In the genomic region with DNA sequence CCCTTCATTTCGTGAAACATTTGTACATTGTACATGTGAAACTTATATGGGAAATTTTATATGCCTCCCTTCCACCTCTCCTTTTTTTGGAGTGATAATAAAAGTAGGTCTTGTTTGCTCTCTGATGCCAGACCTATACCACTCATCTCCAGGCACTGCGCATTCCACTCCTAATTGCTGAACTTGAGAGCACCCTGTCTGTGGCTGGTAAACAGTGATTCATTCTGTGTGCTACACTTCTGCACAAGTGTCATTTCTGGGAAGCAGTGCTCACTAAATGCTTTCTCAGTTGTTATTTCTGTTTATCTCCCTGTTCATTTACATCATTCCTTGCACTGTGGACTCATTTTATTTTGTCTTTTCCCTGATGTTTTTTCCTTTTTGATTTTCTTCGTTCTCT, we compare ENCODE assay signal across 10 cellular contexts. TPM values are rescaled to one million over a fixed set of nuclear protein-coding genes. Genes with fewer than 3 reads are reported as not detected.
DNase-seq lines count a peak whose midpoint lies in the region; ATAC-seq, FAIRE-seq and TF ChIP-seq lines count a peak whose summit lies in the region.
"Had no signal": no experiment of that assay in that cellular context is flagged by ENCODE, and none has a peak within 500 bp of the region (broad histone marks: within the 10 kb centered on the region; RNA-seq: fewer than 3 reads in every experiment).

No MANE protein-coding gene starts in this region.

- peak; percentile 66 for DNase-seq in AG08395 (ENCODE audit: low spot score)
- peak; percentile 83 for DNase-seq in M059J (ENCODE audit: low read depth)
- DNase-seq in left kidney (ENCODE audit: low read depth, low spot score), result peak; percentile 20
- no peak for DNase-seq in GM12892 (ENCODE audit: insufficient read length)
- DNase-seq: transverse colon had no signal

- ATAC-seq in SK-N-SH treated with all-trans-retinoic acid at 6 μM for 48 hours (peak; percentile 92), HG03175 (IDR thresholded peaks at IDR 0.05; ENCODE audit: unreplicated experiment) (no peak), GM21515 (IDR thresholded peaks at IDR 0.05; ENCODE audit: unreplicated experiment) (no peak), HG02870 (IDR thresholded peaks at IDR 0.05; ENCODE audit: unreplicated experiment) (no peak)

- no peak for TF ChIP-seq POLR2A in GM12892 (IDR thresholded peaks at IDR 0.05; ENCODE audit: low read depth, low read length)

- no peak for FAIRE-seq in GM12892 (lab: Jason Lieb, UNC)

TF ChIP-seq in SK-N-SH treated with all-trans-retinoic acid at 6 μM for 48 hours, 23 proteins besides CTCF, POLR2A, EP300 and RAD21:
- TF ChIP-seq ZC3H10 (CRISPR knock-in tag; IDR thresholded peaks at IDR 0.05) (no peak), ZNF70 (CRISPR knock-in tag; IDR thresholded peaks at IDR 0.05) (no peak), OSR1 (CRISPR knock-in tag; IDR thresholded peaks at IDR 0.05) (no peak), TCF4 (CRISPR knock-in tag; IDR thresholded peaks at IDR 0.05; ENCODE audit: borderline replicate concordance) (no peak), ZNF8 (CRISPR knock-in tag; IDR thresholded peaks at IDR 0.05) (no peak), CSDC2 (CRISPR knock-in tag; IDR thresholded peaks at IDR 0.05) (no peak), BACH2 (CRISPR knock-in tag; IDR thresholded peaks at IDR 0.05; ENCODE audit: borderline replicate concordance) (no peak), ZNF565 (CRISPR knock-in tag; conservative IDR thresholded peaks at IDR 0.05; ENCODE audit: low read depth) (no peak), PPARA (CRISPR knock-in tag; IDR thresholded peaks at IDR 0.05; ENCODE audit: borderline replicate concordance) (no peak), ZFP30 (CRISPR knock-in tag; IDR thresholded peaks at IDR 0.05) (no peak), GLIS3 (CRISPR knock-in tag; IDR thresholded peaks at IDR 0.05) (no peak), RARB (CRISPR knock-in tag; IDR thresholded peaks at IDR 0.05) (no peak), TOX (CRISPR knock-in tag; IDR thresholded peaks at IDR 0.05; ENCODE audit: borderline replicate concordance) (no peak), ARNTL (CRISPR knock-in tag; IDR thresholded peaks at IDR 0.05; ENCODE audit: borderline replicate concordance, low read depth) (no peak)
- TF ChIP-seq, protein P1, sequence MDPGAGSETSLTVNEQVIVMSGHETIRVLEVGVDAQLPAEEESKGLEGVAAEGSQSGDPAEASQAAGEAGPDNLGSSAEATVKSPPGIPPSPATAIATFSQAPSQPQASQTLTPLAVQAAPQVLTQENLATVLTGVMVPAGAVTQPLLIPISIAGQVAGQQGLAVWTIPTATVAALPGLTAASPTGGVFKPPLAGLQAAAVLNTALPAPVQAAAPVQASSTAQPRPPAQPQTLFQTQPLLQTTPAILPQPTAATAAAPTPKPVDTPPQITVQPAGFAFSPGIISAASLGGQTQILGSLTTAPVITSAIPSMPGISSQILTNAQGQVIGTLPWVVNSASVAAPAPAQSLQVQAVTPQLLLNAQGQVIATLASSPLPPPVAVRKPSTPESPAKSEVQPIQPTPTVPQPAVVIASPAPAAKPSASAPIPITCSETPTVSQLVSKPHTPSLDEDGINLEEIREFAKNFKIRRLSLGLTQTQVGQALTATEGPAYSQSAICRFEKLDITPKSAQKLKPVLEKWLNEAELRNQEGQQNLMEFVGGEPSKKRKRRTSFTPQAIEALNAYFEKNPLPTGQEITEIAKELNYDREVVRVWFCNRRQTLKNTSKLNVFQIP (CRISPR knock-in tag; IDR thresholded peaks at IDR 0.05; ENCODE audit: borderline replicate concordance, low read depth), result no peak

RNA-seq across cellular contexts. Expression of a gene that starts 15.6 kb away (rescaled TPM):
- total RNA-seq in M059J (2014; rRNA removed; shearing (Covaris generic)), result 10.2 and 23.3 TPM in 2 replicates
- polyA plus RNA-seq in GM12892 (2012; ENCODE audit: missing spikeins), result 0.11 TPM
- total RNA-seq: OCI-LY7 had no signal
